Comparison of ENCODE assay signal across 12 cellular contexts in the genomic region with DNA sequence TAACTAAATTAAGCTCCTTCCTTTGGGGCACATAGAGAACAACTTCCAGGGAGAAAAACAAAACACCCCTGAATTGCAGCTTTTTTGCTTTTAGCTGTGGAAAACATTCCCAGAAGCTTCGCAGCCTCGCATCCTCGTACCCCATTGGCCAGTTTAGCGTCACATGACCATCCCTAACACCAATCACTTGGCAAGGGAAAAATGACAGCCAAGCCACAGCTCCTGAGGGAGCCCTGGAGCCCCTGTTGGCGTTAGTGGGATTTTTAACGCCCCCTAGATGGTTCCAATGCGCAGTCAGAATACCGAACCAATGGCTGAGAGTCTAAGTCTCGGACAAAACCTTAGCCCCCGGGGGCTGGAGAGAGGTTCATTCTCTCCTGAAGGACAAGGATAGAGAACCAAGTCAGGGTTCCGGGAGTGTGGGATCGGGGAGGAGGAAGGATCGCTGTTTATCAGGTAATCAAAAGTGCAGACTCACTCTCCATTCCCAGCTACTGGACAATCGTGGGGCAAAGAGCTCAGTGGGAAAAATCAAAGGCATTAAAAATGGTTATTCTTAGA.
DNase-seq lines count a peak whose midpoint lies in the region; ATAC-seq and TF ChIP-seq lines count a peak whose summit lies in the region.
"Had no signal": no experiment of that assay in that cellular context is flagged by ENCODE, and none has a peak within 500 bp of the region (broad histone marks: within the 10 kb centered on the region; RNA-seq: fewer than 3 reads in every experiment).

No MANE protein-coding gene starts in this region.

- 0 out of 2 replicates have a peak overlapping the region, but pooled peaks have one; percentile 22 for H3K56ac ChIP-seq in IMR-90 (ENCODE audit: extremely low read depth, insufficient read depth, low read length)

- TF ChIP-seq POLR2A in IMR-90 (IDR thresholded peaks at IDR 0.05; ENCODE audit: low read depth, low read length): no peak

- H4K20me1 ChIP-seq in IMR-90 (ENCODE audit: insufficient read depth, low read length): no peaks in the 10 kb centered on the region

- H2BK20ac ChIP-seq in IMR-90 (ENCODE audit: low read depth, low read length): peak overlapping the region; percentile 89

- H4K91ac ChIP-seq in IMR-90 (ENCODE audit: insufficient read depth, low read depth, low read length): peak overlapping the region; percentile 99

- peak overlapping the region; percentile 65 for H3K14ac ChIP-seq in IMR-90 (replicated peaks; ENCODE audit: low read depth, low read length)

- dilution Hi-C loops in IMR-90 (cut with HindIII; ENCODE audit: low sequenced_read_pairs, unreplicated experiment): no loop called here

- peak overlapping the region; percentile 88 for H2AK5ac ChIP-seq in IMR-90 (ENCODE audit: low read depth, low read length)

- peak overlapping the region; percentile 62 for H2AFZ ChIP-seq in IMR-90 (replicated peaks; ENCODE audit: low read length, poor library complexity)

- peak overlapping the region; percentile 98 for H3K23ac ChIP-seq in IMR-90 (ENCODE audit: low read depth, low read length)

- H3K4me3 ChIP-seq in IMR-90 (ENCODE audit: insufficient read depth, low read depth, low read length): no peak overlapping the region
- no peak overlapping the region for H3K4me3 ChIP-seq in muscle layer of duodenum (ENCODE audit: low read depth in 1 of 2, low read length in 2 of 2)

- peak overlapping the region; percentile 71 for H3K9ac ChIP-seq in IMR-90 (ENCODE audit: low read depth, low read length)

- peaks cover 17 to 66% of the 10 kb centered on the region in 2 experiments for H3K79me1 ChIP-seq in IMR-90 (ENCODE audit: low read depth in 1 of 2, low read length in 2 of 2)

- H3K27ac ChIP-seq in IMR-90 (ENCODE audit: insufficient read depth, low read length): peak overlapping the region; percentile 87
- H3K27ac ChIP-seq in muscle layer of duodenum (ENCODE audit: low read length): peak overlapping the region; percentile 85

- BruUV-seq in IMR-90 (replicated peaks; lab: Mats Ljungman, UMichigan): no TSS peak

- peak overlapping the region; percentile 92 for H3K18ac ChIP-seq in IMR-90 (ENCODE audit: low read depth, low read length)

- POLR2A ChIA-PET in IMR-90 (lab: Charles Lee; ENCODE audit: unreplicated experiment): interaction anchor here (1.2 kb wide), 1 partner anchor 13 kb away, joined by 4 read pairs; no protein-coding TSS in a partner anchor

- no peaks in the 10 kb centered on the region for H3K27me3 Mint-ChIP-seq in chondrocyte (ENCODE audit: low read depth)
- H3K27me3 Mint-ChIP-seq: activated naive CD8-positive, alpha-beta T cell treated with anti-CD3 and anti-CD28 coated beads for 36 hours; B cell had no signal

- H3K36me3 ChIP-seq in IMR-90 (ENCODE audit: control insufficient read depth, insufficient read depth, low read length): no peaks in the 10 kb centered on the region
- peaks cover 0 to 6% of the 10 kb centered on the region in 2 donors for H3K36me3 ChIP-seq in muscle layer of duodenum (ENCODE audit: control insufficient read depth in 1 of 2, insufficient read depth in 2 of 2, low read length in 2 of 2)

- WGBS in IMR-90 (ENCODE audit: extremely low coverage in 2 of 2, insufficient read length in 1 of 2), 2 experiments: 100% methylated on average over 2 of the region's 14 CpGs; no CpG with 5 or more reads in 1 of the 2 experiments

- DNase-seq in 8988T (peak; percentile 70), IMR-90 (no peak), chondrocyte (ENCODE audit: low spot score) (no peak), NCI-H345 (lab: John Stamatoyannopoulos, UW) (no peak)
- DNase-seq in stimulated activated CD4-positive, alpha-beta T cell treated with anti-CD3 and anti-CD28 coated beads, Interleukin-2, amount 100 ng/mL, for 24 hours: no peak
- no peak for DNase-seq in activated naive CD4-positive, alpha-beta T cell treated with Interleukin-2 at 50 U/mL for 16 hours
- DNase-seq: activated CD4-positive, alpha-beta T cell treated with anti-CD3 and anti-CD28 coated beads for 4 hours; activated naive CD8-positive, alpha-beta T cell treated with anti-CD3 and anti-CD28 coated beads for 36 hours had no signal

- H2BK15ac ChIP-seq in IMR-90 (ENCODE audit: low read depth, low read length): peak overlapping the region; percentile 93; the same call in 2 of the 3 replicates

- TF ChIP-seq RAD21 in IMR-90 (IDR thresholded peaks at IDR 0.05; ENCODE audit: low read length): no peak

- H3K4me2 ChIP-seq in IMR-90 (ENCODE audit: low read depth, low read length): no peak overlapping the region

- CTCF ChIA-PET in IMR-90 (lab: Yijun Ruan, JAX): interaction anchor here (0.6 to 1.6 kb wide), 4 partner anchors 82 to 189 kb away, joined by 3 to 5 read pairs (median 4); no protein-coding TSS in a partner anchor

- peaks cover 43% of the 10 kb centered on the region for H3K9me1 ChIP-seq in IMR-90 (ENCODE audit: insufficient read depth, low read length)

- intact Hi-C loops in IMR-90 (cut with micrococcal nuclease): loop anchor here (2.0 to 10.0 kb wide), 3 partner anchors 83 to 275 kb away; no protein-coding TSS in a partner anchor

- peaks cover 5% of the 10 kb centered on the region for H3K9me3 Mint-ChIP-seq in chondrocyte (ENCODE audit: low read depth)
- H3K9me3 Mint-ChIP-seq: stimulated activated effector memory CD8-positive, alpha-beta T cell treated with anti-CD3 and anti-CD28 coated beads, Interleukin-12 subunit alpha, Interleukin-12 subunit beta, amount 100 ng/mL, for 72 hours had no signal

- H3K27me3 ChIP-seq in IMR-90 (ENCODE audit: control insufficient read depth, insufficient read depth, low read length): no peaks in the 10 kb centered on the region
- H3K27me3 ChIP-seq in muscle layer of duodenum (ENCODE audit: low read depth, low read length): no peaks in the 10 kb centered on the region

- peak overlapping the region; percentile 83 to 97 for H4K8ac ChIP-seq in IMR-90 (ENCODE audit: low read depth in 2 of 2, low read length in 2 of 2)

- H3K4me3 Mint-ChIP-seq in chondrocyte (ENCODE audit: unreplicated experiment): no peak overlapping the region
- H3K4me3 Mint-ChIP-seq: activated naive CD8-positive, alpha-beta T cell treated with anti-CD3 and anti-CD28 coated beads for 36 hours; B cell; stimulated activated effector memory CD8-positive, alpha-beta T cell treated with anti-CD3 and anti-CD28 coated beads, Interleukin-12 subunit alpha, Interleukin-12 subunit beta, amount 100 ng/mL, for 72 hours had no signal

- peak overlapping the region; percentile 91 for H2BK5ac ChIP-seq in IMR-90 (ENCODE audit: low read depth, low read length, poor library complexity, severe bottlenecking)

- peak overlapping the region; percentile 97 for H3K27ac Mint-ChIP-seq in chondrocyte (ENCODE audit: unreplicated experiment)
- H3K27ac Mint-ChIP-seq: activated naive CD8-positive, alpha-beta T cell treated with anti-CD3 and anti-CD28 coated beads for 36 hours; B cell had no signal

- TF ChIP-seq CTCF in IMR-90 (conservative IDR thresholded peaks at IDR 0.05; ENCODE audit: low read depth, low read length) (no peak), chondrocyte (IDR thresholded peaks at IDR 0.05) (no peak)

- H3K9me3 ChIP-seq in IMR-90 (ENCODE audit: control insufficient read depth, insufficient read depth, low read length) (no peaks in the 10 kb centered on the region), muscle layer of duodenum (ENCODE audit: control insufficient read depth in 1 of 2, low read length in 2 of 2) (no peaks in the 10 kb centered on the region)

- H3K36me3 Mint-ChIP-seq in chondrocyte (ENCODE audit: low read depth): no peaks in the 10 kb centered on the region
- H3K36me3 Mint-ChIP-seq: stimulated activated effector memory CD8-positive, alpha-beta T cell treated with anti-CD3 and anti-CD28 coated beads, Interleukin-12 subunit alpha, Interleukin-12 subunit beta, amount 100 ng/mL, for 72 hours had no signal

- peak overlapping the region; percentile 49 for H2AK9ac ChIP-seq in IMR-90 (replicated peaks; ENCODE audit: low read depth, low read length, poor library complexity)

- H4K5ac ChIP-seq in IMR-90 (ENCODE audit: low read depth, low read length): peak overlapping the region; percentile 79

- ATAC-seq in IMR-90 (ENCODE audit: low read depth) (no peak), HG03025 (IDR thresholded peaks at IDR 0.05; ENCODE audit: low FRiP score, unreplicated experiment) (no peak)
- ATAC-seq: stimulated activated effector memory CD8-positive, alpha-beta T cell treated with anti-CD3 and anti-CD28 coated beads, Interleukin-12 subunit alpha, Interleukin-12 subunit beta, amount 100 ng/mL, for 72 hours had no signal

- peaks cover 92% of the 10 kb centered on the region for H3K4me1 Mint-ChIP-seq in chondrocyte (ENCODE audit: low read depth)

- in situ Hi-C loops in IMR-90 (cut with MboI; ENCODE audit: low sequenced_read_pairs): loop anchor here (5.0 to 25.0 kb wide), 2 partner anchors 87 to 922 kb away; a partner anchor contains a TSS

- peaks cover 55% of the 10 kb centered on the region for H3K4me1 ChIP-seq in IMR-90 (ENCODE audit: control insufficient read depth, insufficient read depth, low read length)
- peaks cover 0 to 25% of the 10 kb centered on the region in 2 donors for H3K4me1 ChIP-seq in muscle layer of duodenum (ENCODE audit: control insufficient read depth in 1 of 2, insufficient read depth in 2 of 2, low read length in 2 of 2)

- H3K4ac ChIP-seq in IMR-90 (ENCODE audit: low read depth, low read length): peak overlapping the region; percentile 99

- peak overlapping the region; percentile 100 for H2BK120ac ChIP-seq in IMR-90 (ENCODE audit: low read depth, low read length)

TF ChIP-seq in IMR-90, 13 proteins besides CTCF, POLR2A, EP300 and RAD21:
- TF ChIP-seq RCOR1 (IDR thresholded peaks at IDR 0.05; ENCODE audit: insufficient replicate concordance, low read length): no peak
- TF ChIP-seq, protein P1, sequence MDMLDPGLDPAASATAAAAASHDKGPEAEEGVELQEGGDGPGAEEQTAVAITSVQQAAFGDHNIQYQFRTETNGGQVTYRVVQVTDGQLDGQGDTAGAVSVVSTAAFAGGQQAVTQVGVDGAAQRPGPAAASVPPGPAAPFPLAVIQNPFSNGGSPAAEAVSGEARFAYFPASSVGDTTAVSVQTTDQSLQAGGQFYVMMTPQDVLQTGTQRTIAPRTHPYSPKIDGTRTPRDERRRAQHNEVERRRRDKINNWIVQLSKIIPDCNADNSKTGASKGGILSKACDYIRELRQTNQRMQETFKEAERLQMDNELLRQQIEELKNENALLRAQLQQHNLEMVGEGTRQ (IDR thresholded peaks at IDR 0.05; ENCODE audit: low read depth, low read length): peak; percentile 76
- no peak for TF ChIP-seq CHD1 (IDR thresholded peaks at IDR 0.05; ENCODE audit: low read depth, low read length)
- TF ChIP-seq NFE2L2 (IDR thresholded peaks at IDR 0.05; ENCODE audit: low read depth, low read length): no peak
